Comparison of ENCODE assay signal across 1 cellular context in the genomic region with DNA sequence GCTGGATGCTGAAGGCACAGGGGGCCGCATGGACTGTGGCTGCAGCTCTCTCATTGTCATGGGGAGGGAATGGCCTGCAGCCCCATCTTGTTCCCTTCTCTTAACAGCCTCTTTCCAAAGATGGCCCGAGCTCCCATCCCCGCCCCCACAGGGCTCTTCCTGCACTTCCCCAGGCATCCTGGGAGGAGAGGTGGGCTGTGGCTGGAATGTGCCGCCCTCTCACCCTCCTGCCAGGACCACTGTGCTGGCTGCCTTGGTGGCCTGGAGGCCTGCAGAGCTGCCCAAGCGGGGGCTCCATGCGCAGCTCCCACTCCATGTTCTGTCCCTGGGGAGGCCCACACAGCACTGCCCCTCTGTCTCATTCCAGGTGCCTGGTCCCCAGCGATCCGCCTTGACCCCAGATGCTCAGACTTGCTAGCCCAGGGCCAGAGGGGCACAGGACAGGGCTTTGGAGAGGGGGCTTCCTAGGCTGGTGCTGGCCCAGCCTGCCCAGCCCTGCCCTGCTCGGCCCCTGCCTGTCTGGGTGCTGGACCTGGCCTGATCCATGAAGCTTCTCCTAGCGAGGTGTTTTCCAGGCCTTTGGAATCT.
TF ChIP-seq lines count a peak whose summit lies in the region.

No MANE protein-coding gene starts in this region.

TF ChIP-seq in IMR-90, 13 proteins besides CTCF, POLR2A, EP300 and RAD21:
- no peak for TF ChIP-seq SMC3 (IDR thresholded peaks at IDR 0.05; ENCODE audit: low read depth, low read length)
TF ChIP-seq in IMR-90: peak in this region for 0.
